ENCODE assay signal across 8 cellular contexts in the genomic region with DNA sequence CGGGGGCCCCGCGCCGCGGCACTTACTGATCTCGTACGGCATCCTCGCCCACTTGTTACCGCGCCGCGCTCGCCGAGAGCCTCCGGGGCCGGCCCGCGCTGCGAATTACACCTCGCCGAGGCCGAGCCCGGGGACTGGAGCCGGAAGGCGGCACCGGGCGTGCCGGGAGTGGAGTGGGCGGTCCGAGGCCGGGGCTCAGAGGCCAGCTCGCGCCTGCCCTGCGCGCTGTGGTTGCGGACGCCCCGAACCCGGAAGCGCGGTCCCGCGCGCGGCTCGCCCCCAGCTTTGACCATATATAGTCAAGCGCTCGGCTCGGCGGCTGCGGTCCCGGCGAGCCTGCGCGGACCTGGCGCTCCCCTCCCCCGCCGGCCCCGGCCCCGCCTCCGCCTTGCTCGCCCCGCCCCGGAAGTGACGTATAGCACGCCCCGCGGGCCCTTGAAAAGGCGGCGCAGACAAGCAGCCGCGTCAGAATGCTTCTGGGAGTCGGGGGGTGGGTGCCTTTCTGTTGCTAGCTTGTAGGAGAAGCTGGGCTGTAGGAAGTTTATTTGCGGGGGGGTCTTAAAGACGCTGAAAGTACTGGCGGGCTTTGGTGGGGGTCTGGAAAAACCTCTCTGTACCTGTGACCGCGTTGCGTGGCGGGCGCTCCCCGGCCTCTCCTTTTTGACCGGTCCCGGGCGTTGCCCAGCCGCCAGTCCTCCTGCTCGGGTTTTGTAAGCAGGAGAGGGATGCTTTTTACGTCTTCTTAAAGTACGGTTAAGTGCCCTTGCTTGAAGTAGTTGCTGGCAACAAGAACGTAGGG. TPM values are rescaled to one million over a fixed set of nuclear protein-coding genes. Genes with fewer than 3 reads are reported as not detected.
A peak's percentile ranks its signal among the peaks of the same experiment; 100 is the strongest.
DNase-seq lines count a peak whose midpoint lies in the region; ATAC-seq, FAIRE-seq and TF ChIP-seq lines count a peak whose summit lies in the region.

A gene with protein sequence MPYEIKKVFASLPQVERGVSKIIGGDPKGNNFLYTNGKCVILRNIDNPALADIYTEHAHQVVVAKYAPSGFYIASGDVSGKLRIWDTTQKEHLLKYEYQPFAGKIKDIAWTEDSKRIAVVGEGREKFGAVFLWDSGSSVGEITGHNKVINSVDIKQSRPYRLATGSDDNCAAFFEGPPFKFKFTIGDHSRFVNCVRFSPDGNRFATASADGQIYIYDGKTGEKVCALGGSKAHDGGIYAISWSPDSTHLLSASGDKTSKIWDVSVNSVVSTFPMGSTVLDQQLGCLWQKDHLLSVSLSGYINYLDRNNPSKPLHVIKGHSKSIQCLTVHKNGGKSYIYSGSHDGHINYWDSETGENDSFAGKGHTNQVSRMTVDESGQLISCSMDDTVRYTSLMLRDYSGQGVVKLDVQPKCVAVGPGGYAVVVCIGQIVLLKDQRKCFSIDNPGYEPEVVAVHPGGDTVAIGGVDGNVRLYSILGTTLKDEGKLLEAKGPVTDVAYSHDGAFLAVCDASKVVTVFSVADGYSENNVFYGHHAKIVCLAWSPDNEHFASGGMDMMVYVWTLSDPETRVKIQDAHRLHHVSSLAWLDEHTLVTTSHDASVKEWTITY (minus strand): TSS at position 175 of the 799 bp plus-strand sequence. CDS start 133 bp downstream, at position 42.

- H3K27ac ChIP-seq in keratinocyte (ENCODE audit: control insufficient read depth, insufficient read depth, low read length) = peak within 1 kb of the TSS; percentile 90

- H3K27me3 ChIP-seq in keratinocyte (ENCODE audit: control insufficient read depth, extremely low read depth, insufficient read depth, low read length) = no peaks in the 10 kb centered on the region

- ATAC-seq in GM19035 (IDR thresholded peaks at IDR 0.05; ENCODE audit: unreplicated experiment) (peak; percentile 92), HG03342 (IDR thresholded peaks at IDR 0.05; ENCODE audit: unreplicated experiment) (peak; percentile 85)

- peak; percentile 95 for DNase-seq in AG10803 (ENCODE audit: low read depth)
- DNase-seq in NCI-H446 (lab: John Stamatoyannopoulos, UW) = peak; percentile 55 to 88
- DNase-seq in activated CD4-positive, CD25-positive, alpha-beta regulatory T cell treated with anti-CD3 and anti-CD28 coated beads, Interleukin-2, amount 50 U/mL, for 72 hours = peak; percentile 89
- DNase-seq in cerebellar cortex (ENCODE audit: low spot score) = peak; percentile 84
- DNase-seq in keratinocyte (ENCODE audit: low read depth, low spot score) = peak; percentile 48
- DNase-seq in stimulated activated CD4-positive, alpha-beta T cell treated with anti-CD3 and anti-CD28 coated beads, Interleukin-12 subunit alpha, Interleukin-12 subunit beta, amount 100 ng/mL, for 48 hours (ENCODE audit: low read depth in 2 of 3, low spot score in 1 of 3) = peak; percentile 86 to 93 (median 88)

- H3K4me3 ChIP-seq in AG10803 (ENCODE audit: low read length) = peak within 1 kb of the TSS; percentile 82
- peak within 1 kb of the TSS; percentile 72 to 83 (median 81) for H3K4me3 ChIP-seq in keratinocyte (ENCODE audit: control insufficient read depth in 2 of 3, extremely low read depth in 1 of 3, insufficient read depth in 2 of 3, low read depth in 1 of 3, low read length in 3 of 3)

- peaks cover 27% of the 10 kb centered on the region for H3K4me1 ChIP-seq in keratinocyte (ENCODE audit: control insufficient read depth, extremely low read depth, insufficient read depth, low read length)

- no peak for FAIRE-seq in keratinocyte (lab: Jason Lieb, UNC)

- H3K4me2 ChIP-seq in keratinocyte (ENCODE audit: control insufficient read depth, extremely low read depth, insufficient read depth, low read depth, low read length) = peak within 1 kb of the TSS; percentile 97

- no peaks in the 10 kb centered on the region for H3K9me3 ChIP-seq in keratinocyte (ENCODE audit: control insufficient read depth, low read depth, low read length)

- H3K9ac ChIP-seq in keratinocyte (ENCODE audit: control insufficient read depth, extremely low read depth, insufficient read depth, low read length) = peak within 1 kb of the TSS; percentile 91

- peaks cover 22 to 40% of the 10 kb centered on the region in 2 experiments for H3K36me3 ChIP-seq in keratinocyte (ENCODE audit: control insufficient read depth in 2 of 2, extremely low read depth in 1 of 2, insufficient read depth in 2 of 2, low read length in 2 of 2)

- dilution Hi-C loops in keratinocyte (cut with MboI; ENCODE audit: extremely low pct_ligation_motif_present, low sequenced_read_pairs) = no loop called here

- no peak for TF ChIP-seq CTCF in AG10803 (conservative IDR thresholded peaks at IDR 0.05; ENCODE audit: low read length)
- TF ChIP-seq CTCF in keratinocyte (optimal IDR thresholded peaks at IDR 0.05 in 1 of 3, IDR thresholded peaks at IDR 0.05 in 1 of 3, conservative IDR thresholded peaks at IDR 0.05 in 1 of 3; ENCODE audit: extremely low read depth in 1 of 3, insufficient read depth in 2 of 3, low read length in 3 of 3) = no peak

- no peak within 1 kb of the TSS for H2AFZ ChIP-seq in keratinocyte (ENCODE audit: control insufficient read depth, low read length)

- peaks cover 16% of the 10 kb centered on the region for H4K20me1 ChIP-seq in keratinocyte (ENCODE audit: control insufficient read depth, extremely low read depth, insufficient read depth, low read length)

- peaks cover 2% of the 10 kb centered on the region for H3K9me1 ChIP-seq in keratinocyte (ENCODE audit: control insufficient read depth, extremely low read depth, insufficient read depth, low read length)

- peaks cover 44% of the 10 kb centered on the region for H3K79me2 ChIP-seq in keratinocyte (ENCODE audit: control insufficient read depth, insufficient read depth, low read length)

RNA-seq across cellular contexts. Expression of the gene that starts here (rescaled TPM):
- 388 to 423 TPM (median 388 TPM) in 3 replicates for polyA plus RNA-seq in keratinocyte
- polyA plus RNA-seq in keratinocyte (2011; ENCODE audit: low read depth) = 337 TPM
- 391 and 468 TPM in 2 replicates for polyA plus RNA-seq in keratinocyte (2011; cell fraction: cytosol; rRNA removed)
- 312 and 336 TPM in 2 replicates for polyA plus RNA-seq in keratinocyte (2011; cell fraction: nucleus; rRNA removed)
- polyA plus RNA-seq in keratinocyte (2012; ENCODE audit: low replicate concordance) = 204 and 352 TPM in 2 replicates
- polyA minus RNA-seq in keratinocyte = 342 to 533 TPM (median 448 TPM) in 3 replicates
- polyA minus RNA-seq in keratinocyte (2011; cell fraction: cytosol; rRNA and poly(A)+ RNA removed) = 411 TPM
- 185 and 236 TPM in 2 replicates for polyA minus RNA-seq in keratinocyte (2011; cell fraction: nucleus; rRNA and poly(A)+ RNA removed)

Comparison
In these comparisons a context has a peak if more than half of its experiments do, and no peak if none do; other contexts are left out.
1. Peak in every context shown above with its lines: DNase-seq, ATAC-seq, H3K4me3 ChIP-seq and H3K27ac ChIP-seq.